In genomic region chr4:110808371-110808878, GRCh38 we compare ENCODE assay signal across 9 cellular contexts.
DNase-seq lines count a peak whose midpoint lies in the region; ATAC-seq, FAIRE-seq and TF ChIP-seq lines count a peak whose summit lies in the region.
"Had no signal": no experiment of that assay in that cellular context is flagged by ENCODE, and none has a peak within 500 bp of the region (broad histone marks: within the 10 kb centered on the region; RNA-seq: fewer than 3 reads in every experiment).

No MANE protein-coding gene starts in this region.

- peak; percentile 67 for ATAC-seq in HG02973 (IDR thresholded peaks at IDR 0.05; ENCODE audit: unreplicated experiment)
- ATAC-seq in PC-3, result no peak
- ATAC-seq in left colon, result peak; percentile 99
- ATAC-seq in HG02840 (IDR thresholded peaks at IDR 0.05; ENCODE audit: low FRiP score, unreplicated experiment), result no peak
- ATAC-seq in omental fat pad (ENCODE audit: low FRiP score), result no peak

- DNase-seq in GM19239 (ENCODE audit: insufficient read length, low spot score) (peak; percentile 1), PC-3 (peak; percentile 4), left colon (no peak), NCI-H345 treated with DMSO at 0.1 percent for 48 hours (lab: John Stamatoyannopoulos, UW; ENCODE audit: unreplicated experiment) (no peak), activated gamma-delta T cell treated with Interleukin-2 at 50 U/mL for 16 hours (no peak), omental fat pad (ENCODE audit: low spot score) (no peak)
- DNase-seq: uterus had no signal

- no peaks in the 10 kb centered on the region for H3K4me1 ChIP-seq in PC-3 (ENCODE audit: insufficient read depth, low read length)
- H3K4me1 ChIP-seq: uterus had no signal

- H2AFZ ChIP-seq in PC-3 (ENCODE audit: low read length), result no peak overlapping the region

- POLR2A ChIA-PET in PC-3 (lab: Charles Lee; ENCODE audit: unreplicated experiment), result no interaction called here

- TF ChIP-seq CTCF in PC-3 (conservative IDR thresholded peaks at IDR 0.05; ENCODE audit: low read depth, low read length), result no peak
- no peak for TF ChIP-seq CTCF in omental fat pad (IDR thresholded peaks at IDR 0.05)

- intact Hi-C loops in PC-3 (cut with micrococcal nuclease), result no loop called here
- intact Hi-C loops in left colon (cut with DNase I, micrococcal nuclease), result no loop called here

- H3K36me3 ChIP-seq in PC-3 (ENCODE audit: low read depth, low read length), result no peaks in the 10 kb centered on the region
- H3K36me3 ChIP-seq: uterus had no signal

- H3K4me3 ChIP-seq in PC-3 (ENCODE audit: low read length), result no peak overlapping the region
- H3K4me3 ChIP-seq: uterus had no signal

- no peaks in the 10 kb centered on the region for H3F3A ChIP-seq in PC-3 (ENCODE audit: low read length, unreplicated experiment)

- H3K9me2 ChIP-seq in PC-3 (replicated peaks; ENCODE audit: low read length), result no peaks in the 10 kb centered on the region

- H3K27me3 ChIP-seq in PC-3 (ENCODE audit: low read length), result peaks cover 19% of the 10 kb centered on the region
- H3K27me3 ChIP-seq: uterus had no signal

- H3K4me2 ChIP-seq in PC-3 (ENCODE audit: low read length), result no peak overlapping the region

- no TSS peak for BruUV-seq in PC-3 (replicated peaks; lab: Mats Ljungman, UMichigan)

- no peaks in the 10 kb centered on the region for H3K9me3 ChIP-seq in PC-3 (ENCODE audit: low read length)
- H3K9me3 ChIP-seq: uterus had no signal

- H3K9ac ChIP-seq in PC-3 (ENCODE audit: low read length), result no peak overlapping the region

- CTCF ChIA-PET in PC-3 (lab: Charles Lee), result no interaction called here

- H3K79me2 ChIP-seq in PC-3 (ENCODE audit: low read length), result no peaks in the 10 kb centered on the region

- no peak for FAIRE-seq in GM19239 (lab: Jason Lieb, UNC)

- no peaks in the 10 kb centered on the region for H4K20me1 ChIP-seq in PC-3 (ENCODE audit: low read length)

- no peak overlapping the region for H3K27ac ChIP-seq in PC-3 (ENCODE audit: low read length)
- H3K27ac ChIP-seq: uterus had no signal

Comparison
In these comparisons a context has a peak if more than half of its experiments do, and no peak if none do; other contexts are left out.
1. DNase-seq: peak in GM19239 (single experiment) and PC-3 (single experiment); none in left colon (0 of 2), NCI-H345 treated with DMSO at 0.1 percent for 48 hours (single experiment), activated gamma-delta T cell treated with Interleukin-2 at 50 U/mL for 16 hours (single experiment) and omental fat pad (single experiment).
2. ATAC-seq: peak in HG02973 (single experiment) and left colon (single experiment); none in PC-3 (single experiment), HG02840 (single experiment) and omental fat pad (single experiment).